ENCODE assay signal across 8 cellular contexts in the genomic region with DNA sequence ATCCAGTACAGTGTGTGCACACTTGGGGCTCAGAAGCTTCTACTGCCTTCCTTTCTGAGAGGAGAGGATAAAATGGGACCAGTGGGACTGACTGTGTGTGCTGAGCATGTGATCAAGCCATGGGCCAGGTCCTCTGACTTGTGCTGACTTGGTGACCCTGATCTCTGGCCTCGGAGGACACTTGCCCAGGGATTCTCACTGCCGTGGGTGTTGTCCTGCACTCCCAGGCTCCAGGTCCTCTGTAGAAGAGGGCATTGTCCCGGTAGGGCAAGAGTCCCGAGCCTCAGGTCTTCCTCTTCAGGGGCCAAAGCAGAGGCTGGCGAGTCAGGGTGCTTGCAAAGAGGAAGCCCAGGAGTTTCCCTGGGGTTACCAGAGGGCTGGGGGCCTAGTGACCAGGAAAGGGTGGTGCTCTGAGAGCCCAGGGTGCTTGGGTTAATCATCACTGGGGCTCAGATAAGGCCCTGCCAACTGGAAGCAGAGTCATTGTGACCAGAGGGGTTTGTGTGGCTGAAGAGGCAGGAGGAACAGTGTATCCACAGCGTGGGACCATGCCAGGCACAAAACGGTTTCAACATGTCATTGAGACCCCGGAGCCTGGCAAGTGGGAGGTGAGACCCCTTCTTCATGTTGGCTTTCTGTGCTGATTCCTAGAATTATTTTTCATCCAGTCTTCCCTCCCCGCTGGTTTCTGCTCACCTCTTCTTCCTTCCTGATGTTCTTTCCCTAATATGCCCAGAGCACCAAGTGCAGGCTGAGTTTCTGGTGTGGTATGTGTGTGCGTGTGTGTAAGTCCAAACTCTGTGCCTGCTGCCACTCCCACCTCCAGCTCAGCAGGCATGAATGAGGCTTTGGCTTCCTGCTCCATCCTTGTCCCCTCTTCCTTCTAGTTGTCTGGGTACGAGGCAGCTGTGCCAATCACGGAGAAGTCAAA. TPM values are rescaled to one million over a fixed set of nuclear protein-coding genes. Genes with fewer than 3 reads are reported as not detected.
A peak's percentile ranks its signal among the peaks of the same experiment; 100 is the strongest.
DNase-seq lines count a peak whose midpoint lies in the region; ATAC-seq, FAIRE-seq and TF ChIP-seq lines count a peak whose summit lies in the region.

A gene with protein sequence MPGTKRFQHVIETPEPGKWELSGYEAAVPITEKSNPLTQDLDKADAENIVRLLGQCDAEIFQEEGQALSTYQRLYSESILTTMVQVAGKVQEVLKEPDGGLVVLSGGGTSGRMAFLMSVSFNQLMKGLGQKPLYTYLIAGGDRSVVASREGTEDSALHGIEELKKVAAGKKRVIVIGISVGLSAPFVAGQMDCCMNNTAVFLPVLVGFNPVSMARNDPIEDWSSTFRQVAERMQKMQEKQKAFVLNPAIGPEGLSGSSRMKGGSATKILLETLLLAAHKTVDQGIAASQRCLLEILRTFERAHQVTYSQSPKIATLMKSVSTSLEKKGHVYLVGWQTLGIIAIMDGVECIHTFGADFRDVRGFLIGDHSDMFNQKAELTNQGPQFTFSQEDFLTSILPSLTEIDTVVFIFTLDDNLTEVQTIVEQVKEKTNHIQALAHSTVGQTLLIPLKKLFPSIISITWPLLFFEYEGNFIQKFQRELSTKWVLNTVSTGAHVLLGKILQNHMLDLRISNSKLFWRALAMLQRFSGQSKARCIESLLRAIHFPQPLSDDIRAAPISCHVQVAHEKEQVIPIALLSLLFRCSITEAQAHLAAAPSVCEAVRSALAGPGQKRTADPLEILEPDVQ (plus strand): TSS at position 483 of the 931 bp plus-strand sequence. CDS start 66 bp downstream, at position 549.

- H3K9me3 ChIP-seq in small intestine (ENCODE audit: control insufficient read depth, low read depth): no peaks in the 10 kb centered on the region

- peak within 1 kb of the TSS; percentile 36 for H3K4me3 Mint-ChIP-seq in activated CD8-positive, alpha-beta memory T cell treated with anti-CD3 and anti-CD28 coated beads, Interleukin-2, amount 10 ng/mL, durations not matched to agents 7 days and 5 days

- peaks cover 8% of the 10 kb centered on the region for H3K4me1 Mint-ChIP-seq in activated CD8-positive, alpha-beta memory T cell treated with anti-CD3 and anti-CD28 coated beads, Interleukin-2, amount 10 ng/mL, durations not matched to agents 7 days and 5 days

- TF ChIP-seq CTCF in VCaP (conservative IDR thresholded peaks at IDR 0.05): no peak
- TF ChIP-seq CTCF in foreskin keratinocyte (conservative IDR thresholded peaks at IDR 0.05): no peak

- no peaks in the 10 kb centered on the region for H3K36me3 ChIP-seq in small intestine (ENCODE audit: control insufficient read depth in 2 of 2, insufficient read depth in 2 of 2, low read length in 2 of 2)

- H3K4me3 ChIP-seq in small intestine (ENCODE audit: low read depth in 1 of 2, low read length in 2 of 2): no peak within 1 kb of the TSS

- CTCF ChIA-PET in activated CD8-positive, alpha-beta memory T cell treated with anti-CD3 and anti-CD28 coated beads, Interleukin-2, amount 10 ng/mL, durations not matched to agents 7 days and 5 days (lab: Charles Lee): no interaction called here

- no peak for DNase-seq in activated CD8-positive, alpha-beta memory T cell treated with anti-CD3 and anti-CD28 coated beads, Interleukin-2, amount 10 ng/mL, durations not matched to agents 7 days and 5 days
- no peak for DNase-seq in activated CD8-positive, alpha-beta memory T cell treated with anti-CD3 and anti-CD28 coated beads, Interleukin-2, amount 50 U/mL, for 48 hours
- DNase-seq in foreskin keratinocyte (peak; percentile 25 to 66), small intestine (peak; percentile 63), NCI-H2107 treated with DMSO at 0.1 percent for 48 hours (lab: John Stamatoyannopoulos, UW; ENCODE audit: unreplicated experiment) (no peak), epidermal melanocyte (ENCODE audit: insufficient read length, low spot score) (no peak), NCI-H526 (lab: John Stamatoyannopoulos, UW) (no peak)

- peak within 1 kb of the TSS; percentile 54 for H3K27ac ChIP-seq in VCaP
- no peak within 1 kb of the TSS for H3K27ac ChIP-seq in foreskin keratinocyte
- H3K27ac ChIP-seq in small intestine (ENCODE audit: low read depth in 1 of 2, low read length in 1 of 2): no peak within 1 kb of the TSS

- H3K27me3 Mint-ChIP-seq in activated CD8-positive, alpha-beta memory T cell treated with anti-CD3 and anti-CD28 coated beads, Interleukin-2, amount 10 ng/mL, durations not matched to agents 7 days and 5 days: peaks cover 53% of the 10 kb centered on the region

- 27 to 59% (median 39%) methylated on average over 12 of the region's 12 CpGs for WGBS in small intestine, 3 donors

- no peak within 1 kb of the TSS for H3K27ac Mint-ChIP-seq in activated CD8-positive, alpha-beta memory T cell treated with anti-CD3 and anti-CD28 coated beads, Interleukin-2, amount 10 ng/mL, durations not matched to agents 7 days and 5 days

- no peak for ATAC-seq in activated CD8-positive, alpha-beta memory T cell treated with anti-CD3 and anti-CD28 coated beads, Interleukin-2, amount 10 ng/mL, durations not matched to agents 7 days and 5 days
- no peak for ATAC-seq in foreskin keratinocyte

- H3K27me3 ChIP-seq in foreskin keratinocyte: peaks cover 3% of the 10 kb centered on the region
- H3K27me3 ChIP-seq in small intestine (ENCODE audit: control insufficient read depth in 2 of 2, insufficient read depth in 2 of 2, low read length in 2 of 2): no peaks in the 10 kb centered on the region

- H3K4me1 ChIP-seq in foreskin keratinocyte (no peaks in the 10 kb centered on the region), small intestine (ENCODE audit: control insufficient read depth in 2 of 2, insufficient read depth in 1 of 2, low read depth in 1 of 2, low read length in 1 of 2) (no peaks in the 10 kb centered on the region)

- no peaks in the 10 kb centered on the region for H3K36me3 Mint-ChIP-seq in activated CD8-positive, alpha-beta memory T cell treated with anti-CD3 and anti-CD28 coated beads, Interleukin-2, amount 10 ng/mL, durations not matched to agents 7 days and 5 days

- no peak for FAIRE-seq in small intestine (lab: Jason Lieb, UNC)

- no peaks in the 10 kb centered on the region for H3K9me3 Mint-ChIP-seq in activated CD8-positive, alpha-beta memory T cell treated with anti-CD3 and anti-CD28 coated beads, Interleukin-2, amount 10 ng/mL, durations not matched to agents 7 days and 5 days (ENCODE audit: low read depth)

RNA-seq across cellular contexts. Expression of the gene that starts here (rescaled TPM):
- not detected for total RNA-seq in activated CD8-positive, alpha-beta memory T cell treated with anti-CD3 and anti-CD28 coated beads, Interleukin-2, amount 10 ng/mL, durations not matched to agents 7 days and 5 days
- total RNA-seq in foreskin keratinocyte: not detected in 2 replicates
- polyA plus RNA-seq in foreskin keratinocyte: 0.13 TPM in 1 of 2 replicates, not detected in the other
- polyA plus RNA-seq in small intestine: 1 to 10 TPM; 2.4 to 3.8 (median 2.7) TPM

Comparison
In these comparisons a context has a peak if more than half of its experiments do, and no peak if none do; other contexts are left out.
1. Peak in DNase-seq in foreskin keratinocyte; RNA of the gene not detected or under 1 TPM.